ENCODE assay signal across 1 cellular context in genomic region chr9:6015278-6016157, GRCh38.
TF ChIP-seq lines count a peak whose summit lies in the region.

TSS of gene RANBP6 (minus strand) at chr9:6015624. CDS start at chr9:6015607, 17 bp downstream.

TF ChIP-seq in GM12878, 131 proteins besides CTCF, POLR2A, EP300 and RAD21 (continued from another document and continues in another):
- TF ChIP-seq SKIL (IDR thresholded peaks at IDR 0.05; ENCODE audit: low read depth, poor library complexity, severe bottlenecking) (peak; percentile 64), MEF2B (IDR thresholded peaks at IDR 0.05; ENCODE audit: partially characterized antibody, poor library complexity, severe bottlenecking) (no peak), NRF1 (conservative IDR thresholded peaks at IDR 0.05; ENCODE audit: low read depth, low read length) (no peak), GABPA (IDR thresholded peaks at IDR 0.05; ENCODE audit: low read depth) (no peak), PAX5 (IDR thresholded peaks at IDR 0.05; ENCODE audit: borderline replicate concordance, low read depth, low read length) (no peak), CBX5 (IDR thresholded peaks at IDR 0.05; ENCODE audit: low read depth) (no peak), IKZF1 (conservative IDR thresholded peaks at IDR 0.05) (peak; percentile 60), BMI1 (IDR thresholded peaks at IDR 0.05; ENCODE audit: borderline replicate concordance) (no peak), RAD51 (IDR thresholded peaks at IDR 0.05) (no peak; the same call in 1 of the 2 replicates), ZNF24 (IDR thresholded peaks at IDR 0.05) (no peak), YY1 (IDR thresholded peaks at IDR 0.05; ENCODE audit: low read depth, low read length) (peak; percentile 99), SMAD5 (IDR thresholded peaks at IDR 0.05; ENCODE audit: low read depth) (peak; percentile 84; the same call in 1 of the 2 replicates), KDM1A (IDR thresholded peaks at IDR 0.05; ENCODE audit: borderline replicate concordance) (no peak), NR2C1 (IDR thresholded peaks at IDR 0.05) (peak; percentile 66), RUNX3 (IDR thresholded peaks at IDR 0.05; ENCODE audit: low read length) (peak; percentile 90), MYC (IDR thresholded peaks at IDR 0.05; ENCODE audit: insufficient read depth, insufficient read length, insufficient replicate concordance, low read length, severe bottlenecking) (no peak), MTA3 (IDR thresholded peaks at IDR 0.05; ENCODE audit: borderline replicate concordance, low read length) (no peak), SMAD1 (IDR thresholded peaks at IDR 0.05; ENCODE audit: low read depth, partially characterized antibody) (peak; percentile 72), ATF3 (IDR thresholded peaks at IDR 0.05; ENCODE audit: borderline replicate concordance, extremely low read depth, low read depth, low read length) (peak; percentile 93), NFIC (IDR thresholded peaks at IDR 0.05; ENCODE audit: low read depth, low read length) (0 out of 2 replicates have a peak, but pooled peaks have one; percentile 40), POLR2AphosphoS5 (IDR thresholded peaks at IDR 0.05; ENCODE audit: low read length) (peak; percentile 81), TAF1 (IDR thresholded peaks at IDR 0.05; ENCODE audit: borderline replicate concordance, low read depth, low read length) (peak; percentile 91), CHD2 (IDR thresholded peaks at IDR 0.05; ENCODE audit: borderline replicate concordance, low read depth, low read length) (peak; percentile 66; the same call in 1 of the 2 replicates), MYB (IDR thresholded peaks at IDR 0.05; ENCODE audit: borderline replicate concordance, low read depth, low read length) (no peak), HCFC1 (IDR thresholded peaks at IDR 0.05; ENCODE audit: low read length) (peak; percentile 87), E2F8 (IDR thresholded peaks at IDR 0.05; ENCODE audit: low read depth, partially characterized antibody) (peak; percentile 73), GATAD2B (conservative IDR thresholded peaks at IDR 0.05; ENCODE audit: low read depth) (peak; percentile 23; the same call in 1 of the 2 replicates), TBL1XR1 (IDR thresholded peaks at IDR 0.05; ENCODE audit: low read depth, low read length) (no peak; the same call in 1 of the 2 replicates), YBX1 (IDR thresholded peaks at IDR 0.05) (no peak), ATF7 (IDR thresholded peaks at IDR 0.05; ENCODE audit: low read depth) (peak; percentile 64), IRF3 (IDR thresholded peaks at IDR 0.05) (no peak), LARP7 (IDR thresholded peaks at IDR 0.05) (peak; percentile 57; the same call in 1 of the 2 replicates), ZNF687 (IDR thresholded peaks at IDR 0.05) (peak; percentile 56; the same call in 1 of the 2 replicates)
- TF ChIP-seq, protein P1, sequence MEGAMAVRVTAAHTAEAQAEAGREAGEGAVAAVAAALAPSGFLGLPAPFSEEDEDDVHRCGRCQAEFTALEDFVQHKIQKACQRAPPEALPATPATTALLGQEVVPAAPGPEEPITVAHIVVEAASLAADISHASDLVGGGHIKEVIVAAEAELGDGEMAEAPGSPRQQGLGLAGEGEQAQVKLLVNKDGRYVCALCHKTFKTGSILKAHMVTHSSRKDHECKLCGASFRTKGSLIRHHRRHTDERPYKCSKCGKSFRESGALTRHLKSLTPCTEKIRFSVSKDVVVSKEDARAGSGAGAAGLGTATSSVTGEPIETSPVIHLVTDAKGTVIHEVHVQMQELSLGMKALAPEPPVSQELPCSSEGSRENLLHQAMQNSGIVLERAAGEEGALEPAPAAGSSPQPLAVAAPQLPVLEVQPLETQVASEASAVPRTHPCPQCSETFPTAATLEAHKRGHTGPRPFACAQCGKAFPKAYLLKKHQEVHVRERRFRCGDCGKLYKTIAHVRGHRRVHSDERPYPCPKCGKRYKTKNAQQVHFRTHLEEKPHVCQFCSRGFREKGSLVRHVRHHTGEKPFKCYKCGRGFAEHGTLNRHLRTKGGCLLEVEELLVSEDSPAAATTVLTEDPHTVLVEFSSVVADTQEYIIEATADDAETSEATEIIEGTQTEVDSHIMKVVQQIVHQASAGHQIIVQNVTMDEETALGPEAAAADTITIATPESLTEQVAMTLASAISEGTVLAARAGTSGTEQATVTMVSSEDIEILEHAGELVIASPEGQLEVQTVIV (IDR thresholded peaks at IDR 0.05; ENCODE audit: borderline replicate concordance, partially characterized antibody) = no peak
- TF ChIP-seq, protein P2, sequence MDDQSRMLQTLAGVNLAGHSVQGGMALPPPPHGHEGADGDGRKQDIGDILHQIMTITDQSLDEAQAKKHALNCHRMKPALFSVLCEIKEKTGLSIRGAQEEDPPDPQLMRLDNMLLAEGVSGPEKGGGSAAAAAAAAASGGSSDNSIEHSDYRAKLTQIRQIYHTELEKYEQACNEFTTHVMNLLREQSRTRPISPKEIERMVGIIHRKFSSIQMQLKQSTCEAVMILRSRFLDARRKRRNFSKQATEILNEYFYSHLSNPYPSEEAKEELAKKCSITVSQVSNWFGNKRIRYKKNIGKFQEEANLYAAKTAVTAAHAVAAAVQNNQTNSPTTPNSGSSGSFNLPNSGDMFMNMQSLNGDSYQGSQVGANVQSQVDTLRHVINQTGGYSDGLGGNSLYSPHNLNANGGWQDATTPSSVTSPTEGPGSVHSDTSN (IDR thresholded peaks at IDR 0.05; ENCODE audit: insufficient replicate concordance, low read depth, low read length) = no peak
- TF ChIP-seq, protein P3, sequence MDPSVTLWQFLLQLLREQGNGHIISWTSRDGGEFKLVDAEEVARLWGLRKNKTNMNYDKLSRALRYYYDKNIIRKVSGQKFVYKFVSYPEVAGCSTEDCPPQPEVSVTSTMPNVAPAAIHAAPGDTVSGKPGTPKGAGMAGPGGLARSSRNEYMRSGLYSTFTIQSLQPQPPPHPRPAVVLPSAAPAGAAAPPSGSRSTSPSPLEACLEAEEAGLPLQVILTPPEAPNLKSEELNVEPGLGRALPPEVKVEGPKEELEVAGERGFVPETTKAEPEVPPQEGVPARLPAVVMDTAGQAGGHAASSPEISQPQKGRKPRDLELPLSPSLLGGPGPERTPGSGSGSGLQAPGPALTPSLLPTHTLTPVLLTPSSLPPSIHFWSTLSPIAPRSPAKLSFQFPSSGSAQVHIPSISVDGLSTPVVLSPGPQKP (IDR thresholded peaks at IDR 0.05; ENCODE audit: low read depth, low read length) = no peak
- TF ChIP-seq, protein P4, sequence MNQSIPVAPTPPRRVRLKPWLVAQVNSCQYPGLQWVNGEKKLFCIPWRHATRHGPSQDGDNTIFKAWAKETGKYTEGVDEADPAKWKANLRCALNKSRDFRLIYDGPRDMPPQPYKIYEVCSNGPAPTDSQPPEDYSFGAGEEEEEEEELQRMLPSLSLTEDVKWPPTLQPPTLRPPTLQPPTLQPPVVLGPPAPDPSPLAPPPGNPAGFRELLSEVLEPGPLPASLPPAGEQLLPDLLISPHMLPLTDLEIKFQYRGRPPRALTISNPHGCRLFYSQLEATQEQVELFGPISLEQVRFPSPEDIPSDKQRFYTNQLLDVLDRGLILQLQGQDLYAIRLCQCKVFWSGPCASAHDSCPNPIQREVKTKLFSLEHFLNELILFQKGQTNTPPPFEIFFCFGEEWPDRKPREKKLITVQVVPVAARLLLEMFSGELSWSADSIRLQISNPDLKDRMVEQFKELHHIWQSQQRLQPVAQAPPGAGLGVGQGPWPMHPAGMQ (IDR thresholded peaks at IDR 0.05; ENCODE audit: borderline replicate concordance) = no peak
- TF ChIP-seq, protein P5, sequence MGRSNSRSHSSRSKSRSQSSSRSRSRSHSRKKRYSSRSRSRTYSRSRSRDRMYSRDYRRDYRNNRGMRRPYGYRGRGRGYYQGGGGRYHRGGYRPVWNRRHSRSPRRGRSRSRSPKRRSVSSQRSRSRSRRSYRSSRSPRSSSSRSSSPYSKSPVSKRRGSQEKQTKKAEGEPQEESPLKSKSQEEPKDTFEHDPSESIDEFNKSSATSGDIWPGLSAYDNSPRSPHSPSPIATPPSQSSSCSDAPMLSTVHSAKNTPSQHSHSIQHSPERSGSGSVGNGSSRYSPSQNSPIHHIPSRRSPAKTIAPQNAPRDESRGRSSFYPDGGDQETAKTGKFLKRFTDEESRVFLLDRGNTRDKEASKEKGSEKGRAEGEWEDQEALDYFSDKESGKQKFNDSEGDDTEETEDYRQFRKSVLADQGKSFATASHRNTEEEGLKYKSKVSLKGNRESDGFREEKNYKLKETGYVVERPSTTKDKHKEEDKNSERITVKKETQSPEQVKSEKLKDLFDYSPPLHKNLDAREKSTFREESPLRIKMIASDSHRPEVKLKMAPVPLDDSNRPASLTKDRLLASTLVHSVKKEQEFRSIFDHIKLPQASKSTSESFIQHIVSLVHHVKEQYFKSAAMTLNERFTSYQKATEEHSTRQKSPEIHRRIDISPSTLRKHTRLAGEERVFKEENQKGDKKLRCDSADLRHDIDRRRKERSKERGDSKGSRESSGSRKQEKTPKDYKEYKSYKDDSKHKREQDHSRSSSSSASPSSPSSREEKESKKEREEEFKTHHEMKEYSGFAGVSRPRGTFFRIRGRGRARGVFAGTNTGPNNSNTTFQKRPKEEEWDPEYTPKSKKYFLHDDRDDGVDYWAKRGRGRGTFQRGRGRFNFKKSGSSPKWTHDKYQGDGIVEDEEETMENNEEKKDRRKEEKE (IDR thresholded peaks at IDR 0.05) = no peak
- TF ChIP-seq, protein P6, sequence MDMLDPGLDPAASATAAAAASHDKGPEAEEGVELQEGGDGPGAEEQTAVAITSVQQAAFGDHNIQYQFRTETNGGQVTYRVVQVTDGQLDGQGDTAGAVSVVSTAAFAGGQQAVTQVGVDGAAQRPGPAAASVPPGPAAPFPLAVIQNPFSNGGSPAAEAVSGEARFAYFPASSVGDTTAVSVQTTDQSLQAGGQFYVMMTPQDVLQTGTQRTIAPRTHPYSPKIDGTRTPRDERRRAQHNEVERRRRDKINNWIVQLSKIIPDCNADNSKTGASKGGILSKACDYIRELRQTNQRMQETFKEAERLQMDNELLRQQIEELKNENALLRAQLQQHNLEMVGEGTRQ (IDR thresholded peaks at IDR 0.05; ENCODE audit: borderline replicate concordance, low read depth, low read length) = no peak
